Comparison of ENCODE assay signal across 2 cellular contexts in the genomic region with DNA sequence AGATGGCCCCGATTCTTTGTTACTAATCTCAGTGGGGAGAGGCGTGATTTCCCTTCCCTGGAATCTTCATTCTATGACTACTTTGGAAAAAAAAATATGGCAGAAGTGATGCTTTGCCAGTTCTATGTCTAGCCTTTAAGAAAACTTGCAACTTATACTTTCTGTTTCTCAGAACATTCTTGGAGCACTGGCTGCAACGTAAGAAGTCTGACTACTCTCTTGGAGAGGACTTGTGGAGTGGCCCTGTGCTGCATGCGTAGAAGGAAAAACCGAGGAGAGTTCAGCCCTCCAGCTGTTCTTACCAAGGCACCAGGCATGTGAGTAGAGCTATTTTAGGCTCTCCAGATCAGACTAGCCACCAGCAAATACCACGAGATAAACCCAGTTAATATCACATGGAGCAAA.
TF ChIP-seq lines count a peak whose summit lies in the region.

No MANE protein-coding gene starts in this region.

TF ChIP-seq in GM23338, 12 proteins besides CTCF, POLR2A, EP300 and RAD21:
- no peak for TF ChIP-seq EZH2phosphoT487 (IDR thresholded peaks at IDR 0.05; ENCODE audit: unreplicated experiment)
- TF ChIP-seq, protein P1, sequence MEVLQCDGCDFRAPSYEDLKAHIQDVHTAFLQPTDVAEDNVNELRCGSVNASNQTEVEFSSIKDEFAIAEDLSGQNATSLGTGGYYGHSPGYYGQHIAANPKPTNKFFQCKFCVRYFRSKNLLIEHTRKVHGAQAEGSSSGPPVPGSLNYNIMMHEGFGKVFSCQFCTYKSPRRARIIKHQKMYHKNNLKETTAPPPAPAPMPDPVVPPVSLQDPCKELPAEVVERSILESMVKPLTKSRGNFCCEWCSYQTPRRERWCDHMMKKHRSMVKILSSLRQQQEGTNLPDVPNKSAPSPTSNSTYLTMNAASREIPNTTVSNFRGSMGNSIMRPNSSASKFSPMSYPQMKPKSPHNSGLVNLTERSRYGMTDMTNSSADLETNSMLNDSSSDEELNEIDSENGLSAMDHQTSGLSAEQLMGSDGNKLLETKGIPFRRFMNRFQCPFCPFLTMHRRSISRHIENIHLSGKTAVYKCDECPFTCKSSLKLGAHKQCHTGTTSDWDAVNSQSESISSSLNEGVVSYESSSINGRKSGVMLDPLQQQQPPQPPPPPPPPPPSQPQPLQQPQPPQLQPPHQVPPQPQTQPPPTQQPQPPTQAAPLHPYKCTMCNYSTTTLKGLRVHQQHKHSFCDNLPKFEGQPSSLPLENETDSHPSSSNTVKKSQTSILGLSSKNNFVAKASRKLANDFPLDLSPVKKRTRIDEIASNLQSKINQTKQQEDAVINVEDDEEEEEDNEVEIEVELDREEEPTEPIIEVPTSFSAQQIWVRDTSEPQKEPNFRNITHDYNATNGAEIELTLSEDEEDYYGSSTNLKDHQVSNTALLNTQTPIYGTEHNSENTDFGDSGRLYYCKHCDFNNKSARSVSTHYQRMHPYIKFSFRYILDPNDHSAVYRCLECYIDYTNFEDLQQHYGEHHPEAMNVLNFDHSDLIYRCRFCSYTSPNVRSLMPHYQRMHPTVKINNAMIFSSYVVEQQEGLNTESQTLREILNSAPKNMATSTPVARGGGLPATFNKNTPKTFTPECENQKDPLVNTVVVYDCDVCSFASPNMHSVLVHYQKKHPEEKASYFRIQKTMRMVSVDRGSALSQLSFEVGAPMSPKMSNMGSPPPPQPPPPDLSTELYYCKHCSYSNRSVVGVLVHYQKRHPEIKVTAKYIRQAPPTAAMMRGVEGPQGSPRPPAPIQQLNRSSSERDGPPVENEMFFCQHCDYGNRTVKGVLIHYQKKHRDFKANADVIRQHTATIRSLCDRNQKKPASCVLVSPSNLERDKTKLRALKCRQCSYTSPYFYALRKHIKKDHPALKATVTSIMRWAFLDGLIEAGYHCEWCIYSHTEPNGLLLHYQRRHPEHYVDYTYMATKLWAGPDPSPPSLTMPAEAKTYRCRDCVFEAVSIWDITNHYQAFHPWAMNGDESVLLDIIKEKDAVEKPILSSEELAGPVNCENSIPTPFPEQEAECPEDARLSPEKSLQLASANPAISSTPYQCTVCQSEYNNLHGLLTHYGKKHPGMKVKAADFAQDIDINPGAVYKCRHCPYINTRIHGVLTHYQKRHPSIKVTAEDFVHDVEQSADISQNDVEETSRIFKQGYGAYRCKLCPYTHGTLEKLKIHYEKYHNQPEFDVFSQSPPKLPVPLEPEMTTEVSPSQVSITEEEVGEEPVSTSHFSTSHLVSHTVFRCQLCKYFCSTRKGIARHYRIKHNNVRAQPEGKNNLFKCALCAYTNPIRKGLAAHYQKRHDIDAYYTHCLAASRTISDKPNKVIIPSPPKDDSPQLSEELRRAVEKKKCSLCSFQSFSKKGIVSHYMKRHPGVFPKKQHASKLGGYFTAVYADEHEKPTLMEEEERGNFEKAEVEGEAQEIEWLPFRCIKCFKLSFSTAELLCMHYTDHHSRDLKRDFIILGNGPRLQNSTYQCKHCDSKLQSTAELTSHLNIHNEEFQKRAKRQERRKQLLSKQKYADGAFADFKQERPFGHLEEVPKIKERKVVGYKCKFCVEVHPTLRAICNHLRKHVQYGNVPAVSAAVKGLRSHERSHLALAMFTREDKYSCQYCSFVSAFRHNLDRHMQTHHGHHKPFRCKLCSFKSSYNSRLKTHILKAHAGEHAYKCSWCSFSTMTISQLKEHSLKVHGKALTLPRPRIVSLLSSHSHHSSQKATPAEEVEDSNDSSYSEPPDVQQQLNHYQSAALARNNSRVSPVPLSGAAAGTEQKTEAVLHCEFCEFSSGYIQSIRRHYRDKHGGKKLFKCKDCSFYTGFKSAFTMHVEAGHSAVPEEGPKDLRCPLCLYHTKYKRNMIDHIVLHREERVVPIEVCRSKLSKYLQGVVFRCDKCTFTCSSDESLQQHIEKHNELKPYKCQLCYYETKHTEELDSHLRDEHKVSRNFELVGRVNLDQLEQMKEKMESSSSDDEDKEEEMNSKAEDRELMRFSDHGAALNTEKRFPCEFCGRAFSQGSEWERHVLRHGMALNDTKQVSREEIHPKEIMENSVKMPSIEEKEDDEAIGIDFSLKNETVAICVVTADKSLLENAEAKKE (CRISPR knock-in tag; IDR thresholded peaks at IDR 0.05): peak; percentile 3; the same call in 1 of the 2 replicates
TF ChIP-seq in GM23338: peak in this region for 1.

TF ChIP-seq in K562, 482 proteins besides CTCF, POLR2A, EP300 and RAD21 (continues in another document):
- no peak for TF ChIP-seq SAP30 (IDR thresholded peaks at IDR 0.05; ENCODE audit: borderline replicate concordance, insufficient read depth, low read depth, low read length, poor library complexity, severe bottlenecking)
- no peak for TF ChIP-seq YBX1 (IDR thresholded peaks at IDR 0.05)
- peak; percentile 65 for TF ChIP-seq DDX20 (tag; IDR thresholded peaks at IDR 0.05; ENCODE audit: low read depth)
- TF ChIP-seq ZC3H8 (IDR thresholded peaks at IDR 0.05): no peak
- no peak for TF ChIP-seq PCBP1 (IDR thresholded peaks at IDR 0.05; ENCODE audit: low read depth, low read length, poor library complexity, severe bottlenecking)
- TF ChIP-seq ZNF23 (CRISPR knock-in tag; IDR thresholded peaks at IDR 0.05): no peak
- no peak for TF ChIP-seq ZBTB1 (CRISPR knock-in tag; IDR thresholded peaks at IDR 0.05; ENCODE audit: borderline replicate concordance, low read depth)
- no peak for TF ChIP-seq LCOR (CRISPR knock-in tag; IDR thresholded peaks at IDR 0.05)
- no peak for TF ChIP-seq JUN (IDR thresholded peaks at IDR 0.05; ENCODE audit: borderline replicate concordance, low read depth, low read length)
- no peak for TF ChIP-seq JUN (CRISPR knock-in tag; IDR thresholded peaks at IDR 0.05; ENCODE audit: borderline replicate concordance)
- TF ChIP-seq, protein P2, sequence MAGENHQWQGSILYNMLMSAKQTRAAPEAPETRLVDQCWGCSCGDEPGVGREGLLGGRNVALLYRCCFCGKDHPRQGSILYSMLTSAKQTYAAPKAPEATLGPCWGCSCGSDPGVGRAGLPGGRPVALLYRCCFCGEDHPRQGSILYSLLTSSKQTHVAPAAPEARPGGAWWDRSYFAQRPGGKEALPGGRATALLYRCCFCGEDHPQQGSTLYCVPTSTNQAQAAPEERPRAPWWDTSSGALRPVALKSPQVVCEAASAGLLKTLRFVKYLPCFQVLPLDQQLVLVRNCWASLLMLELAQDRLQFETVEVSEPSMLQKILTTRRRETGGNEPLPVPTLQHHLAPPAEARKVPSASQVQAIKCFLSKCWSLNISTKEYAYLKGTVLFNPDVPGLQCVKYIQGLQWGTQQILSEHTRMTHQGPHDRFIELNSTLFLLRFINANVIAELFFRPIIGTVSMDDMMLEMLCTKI (IDR thresholded peaks at IDR 0.05; ENCODE audit: partially characterized antibody): no peak
- TF ChIP-seq BRD4 (IDR thresholded peaks at IDR 0.05): no peak
- TF ChIP-seq, protein P3, sequence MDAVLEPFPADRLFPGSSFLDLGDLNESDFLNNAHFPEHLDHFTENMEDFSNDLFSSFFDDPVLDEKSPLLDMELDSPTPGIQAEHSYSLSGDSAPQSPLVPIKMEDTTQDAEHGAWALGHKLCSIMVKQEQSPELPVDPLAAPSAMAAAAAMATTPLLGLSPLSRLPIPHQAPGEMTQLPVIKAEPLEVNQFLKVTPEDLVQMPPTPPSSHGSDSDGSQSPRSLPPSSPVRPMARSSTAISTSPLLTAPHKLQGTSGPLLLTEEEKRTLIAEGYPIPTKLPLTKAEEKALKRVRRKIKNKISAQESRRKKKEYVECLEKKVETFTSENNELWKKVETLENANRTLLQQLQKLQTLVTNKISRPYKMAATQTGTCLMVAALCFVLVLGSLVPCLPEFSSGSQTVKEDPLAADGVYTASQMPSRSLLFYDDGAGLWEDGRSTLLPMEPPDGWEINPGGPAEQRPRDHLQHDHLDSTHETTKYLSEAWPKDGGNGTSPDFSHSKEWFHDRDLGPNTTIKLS (IDR thresholded peaks at IDR 0.05; ENCODE audit: borderline replicate concordance, low read depth): no peak
- no peak for TF ChIP-seq ESRRA (IDR thresholded peaks at IDR 0.05; ENCODE audit: borderline replicate concordance, low read depth)
- TF ChIP-seq PYGO2 (tag; IDR thresholded peaks at IDR 0.05): no peak
- no peak; the same call in 1 of the 2 replicates for TF ChIP-seq FOSL1 (tag; conservative IDR thresholded peaks at IDR 0.05)
- no peak for TF ChIP-seq RNF2 (IDR thresholded peaks at IDR 0.05)
- TF ChIP-seq, protein P4, sequence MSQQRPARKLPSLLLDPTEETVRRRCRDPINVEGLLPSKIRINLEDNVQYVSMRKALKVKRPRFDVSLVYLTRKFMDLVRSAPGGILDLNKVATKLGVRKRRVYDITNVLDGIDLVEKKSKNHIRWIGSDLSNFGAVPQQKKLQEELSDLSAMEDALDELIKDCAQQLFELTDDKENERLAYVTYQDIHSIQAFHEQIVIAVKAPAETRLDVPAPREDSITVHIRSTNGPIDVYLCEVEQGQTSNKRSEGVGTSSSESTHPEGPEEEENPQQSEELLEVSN (IDR thresholded peaks at IDR 0.05; ENCODE audit: borderline replicate concordance in 1 of 2, extremely low read depth in 1 of 2, insufficient read depth in 1 of 2, insufficient read length in 1 of 2, low read depth in 1 of 2, low read length in 1 of 2, poor library complexity in 1 of 2, severe bottlenecking in 1 of 2): no peak
- TF ChIP-seq MXI1 (IDR thresholded peaks at IDR 0.05; ENCODE audit: low read depth, low read length): no peak
- TF ChIP-seq ARID1B (IDR thresholded peaks at IDR 0.05): peak; percentile 35
- TF ChIP-seq MTA3 (IDR thresholded peaks at IDR 0.05; ENCODE audit: borderline replicate concordance): 0 out of 2 replicates have a peak, but pooled peaks have one; percentile 43
- TF ChIP-seq ZC3H11A (IDR thresholded peaks at IDR 0.05; ENCODE audit: low read depth, low read length): no peak
- TF ChIP-seq ZZZ3 (IDR thresholded peaks at IDR 0.05): no peak
- TF ChIP-seq, protein P5, sequence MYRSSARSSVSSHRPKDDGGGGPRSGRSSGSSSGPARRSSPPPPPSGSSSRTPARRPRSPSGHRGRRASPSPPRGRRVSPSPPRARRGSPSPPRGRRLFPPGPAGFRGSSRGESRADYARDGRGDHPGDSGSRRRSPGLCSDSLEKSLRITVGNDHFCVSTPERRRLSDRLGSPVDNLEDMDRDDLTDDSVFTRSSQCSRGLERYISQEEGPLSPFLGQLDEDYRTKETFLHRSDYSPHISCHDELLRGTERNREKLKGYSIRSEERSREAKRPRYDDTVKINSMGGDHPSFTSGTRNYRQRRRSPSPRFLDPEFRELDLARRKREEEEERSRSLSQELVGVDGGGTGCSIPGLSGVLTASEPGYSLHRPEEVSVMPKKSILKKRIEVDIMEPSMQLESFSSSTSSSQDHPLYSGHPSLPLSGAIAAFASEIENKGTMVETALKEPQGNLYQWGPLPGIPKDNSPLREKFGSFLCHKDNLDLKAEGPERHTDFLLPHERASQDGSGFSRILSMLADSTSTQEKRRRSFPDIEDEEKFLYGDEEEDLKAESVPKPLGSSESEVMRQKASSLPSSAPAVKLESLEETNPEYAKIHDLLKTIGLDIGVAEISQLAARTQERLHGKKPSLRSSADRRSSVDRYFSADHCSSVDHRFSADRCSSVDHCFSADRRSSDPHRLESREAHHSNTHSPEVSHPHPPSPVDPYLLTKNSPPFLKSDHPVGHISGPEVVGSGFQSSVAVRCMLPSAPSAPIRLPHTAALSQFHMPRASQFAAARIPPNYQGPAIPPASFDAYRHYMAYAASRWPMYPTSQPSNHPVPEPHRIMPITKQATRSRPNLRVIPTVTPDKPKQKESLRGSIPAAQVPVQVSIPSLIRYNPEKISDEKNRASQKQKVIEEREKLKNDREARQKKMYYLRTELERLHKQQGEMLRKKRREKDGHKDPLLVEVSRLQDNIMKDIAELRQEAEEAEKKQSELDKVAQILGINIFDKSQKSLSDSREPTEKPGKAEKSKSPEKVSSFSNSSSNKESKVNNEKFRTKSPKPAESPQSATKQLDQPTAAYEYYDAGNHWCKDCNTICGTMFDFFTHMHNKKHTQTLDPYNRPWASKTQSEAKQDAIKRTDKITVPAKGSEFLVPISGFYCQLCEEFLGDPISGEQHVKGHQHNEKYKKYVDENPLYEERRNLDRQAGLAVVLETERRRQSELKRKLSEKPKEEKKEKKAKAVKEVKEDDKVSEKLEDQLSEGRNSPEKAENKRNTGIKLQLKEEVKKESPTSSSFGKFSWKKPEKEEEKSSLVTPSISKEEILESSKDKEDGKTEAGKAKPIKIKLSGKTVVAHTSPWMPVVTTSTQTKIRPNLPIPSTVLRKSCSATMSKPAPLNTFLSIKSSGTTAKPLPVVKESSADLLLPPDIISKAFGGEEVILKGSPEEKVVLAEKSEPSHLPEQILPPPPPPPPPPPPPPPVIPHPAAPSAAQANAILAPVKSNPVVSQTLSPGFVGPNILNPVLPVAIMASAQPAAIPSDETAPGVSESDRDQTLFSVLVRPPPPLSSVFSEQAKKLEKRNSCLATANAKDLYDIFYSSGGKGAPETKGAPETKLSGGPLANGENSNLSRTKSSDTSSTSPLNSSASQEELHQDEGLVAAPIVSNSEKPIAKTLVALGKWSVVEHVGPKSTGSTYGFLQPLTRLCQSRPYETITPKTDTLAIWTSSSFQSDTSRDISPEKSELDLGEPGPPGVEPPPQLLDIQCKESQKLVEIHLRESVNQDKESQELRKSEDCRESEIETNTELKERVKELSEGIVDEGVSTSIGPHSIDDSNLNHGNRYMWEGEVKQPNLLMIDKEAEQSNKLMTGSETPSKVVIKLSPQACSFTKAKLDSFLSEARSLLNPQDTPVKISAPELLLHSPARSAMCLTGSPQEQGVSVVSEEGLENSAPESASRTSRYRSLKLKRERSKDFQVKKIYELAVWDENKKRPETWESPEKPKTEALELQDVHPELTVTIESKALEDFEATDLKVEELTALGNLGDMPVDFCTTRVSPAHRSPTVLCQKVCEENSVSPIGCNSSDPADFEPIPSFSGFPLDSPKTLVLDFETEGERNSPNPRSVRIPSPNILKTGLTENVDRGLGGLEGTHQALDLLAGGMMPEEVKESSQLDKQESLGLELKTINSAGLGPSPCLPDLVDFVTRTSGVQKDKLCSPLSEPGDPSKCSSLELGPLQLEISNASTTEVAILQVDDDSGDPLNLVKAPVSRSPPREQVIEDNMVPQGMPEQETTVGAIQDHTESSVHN (IDR thresholded peaks at IDR 0.05; ENCODE audit: borderline replicate concordance in 1 of 2, low read depth in 1 of 2): peak in 1 of 2 experiments; percentile 57; a peak in 1 of 4 replicates
- TF ChIP-seq MTF1 (CRISPR knock-in tag; IDR thresholded peaks at IDR 0.05; ENCODE audit: borderline replicate concordance): no peak
- TF ChIP-seq MAZ (CRISPR knock-in tag; conservative IDR thresholded peaks at IDR 0.05 in 1 of 2, IDR thresholded peaks at IDR 0.05 in 1 of 2): peak in 1 of 2 experiments; percentile 56; a peak in 1 of 4 replicates
- TF ChIP-seq TBL1XR1 (IDR thresholded peaks at IDR 0.05; ENCODE audit: low read length in 2 of 2): peak in 1 of 2 experiments; percentile 41; a peak in 1 of 4 replicates
- TF ChIP-seq HDAC3 (IDR thresholded peaks at IDR 0.05; ENCODE audit: borderline replicate concordance, partially characterized antibody): no peak
- no peak for TF ChIP-seq ZNF707 (CRISPR knock-in tag; conservative IDR thresholded peaks at IDR 0.05)
- no peak for TF ChIP-seq FIP1L1 (IDR thresholded peaks at IDR 0.05; ENCODE audit: low read depth, low read length, poor library complexity, severe bottlenecking)
- no peak for TF ChIP-seq NCOA6 (IDR thresholded peaks at IDR 0.05)
- TF ChIP-seq CHD1 (IDR thresholded peaks at IDR 0.05; ENCODE audit: low read length): no peak
- TF ChIP-seq, protein P6, sequence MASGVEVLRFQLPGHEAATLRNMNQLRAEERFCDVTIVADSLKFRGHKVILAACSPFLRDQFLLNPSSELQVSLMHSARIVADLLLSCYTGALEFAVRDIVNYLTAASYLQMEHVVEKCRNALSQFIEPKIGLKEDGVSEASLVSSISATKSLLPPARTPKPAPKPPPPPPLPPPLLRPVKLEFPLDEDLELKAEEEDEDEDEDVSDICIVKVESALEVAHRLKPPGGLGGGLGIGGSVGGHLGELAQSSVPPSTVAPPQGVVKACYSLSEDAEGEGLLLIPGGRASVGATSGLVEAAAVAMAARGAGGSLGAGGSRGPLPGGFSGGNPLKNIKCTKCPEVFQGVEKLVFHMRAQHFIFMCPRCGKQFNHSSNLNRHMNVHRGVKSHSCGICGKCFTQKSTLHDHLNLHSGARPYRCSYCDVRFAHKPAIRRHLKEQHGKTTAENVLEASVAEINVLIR (CRISPR knock-in tag; IDR thresholded peaks at IDR 0.05): 0 out of 2 replicates have a peak, but pooled peaks have one; percentile 16
